In the genomic region with DNA sequence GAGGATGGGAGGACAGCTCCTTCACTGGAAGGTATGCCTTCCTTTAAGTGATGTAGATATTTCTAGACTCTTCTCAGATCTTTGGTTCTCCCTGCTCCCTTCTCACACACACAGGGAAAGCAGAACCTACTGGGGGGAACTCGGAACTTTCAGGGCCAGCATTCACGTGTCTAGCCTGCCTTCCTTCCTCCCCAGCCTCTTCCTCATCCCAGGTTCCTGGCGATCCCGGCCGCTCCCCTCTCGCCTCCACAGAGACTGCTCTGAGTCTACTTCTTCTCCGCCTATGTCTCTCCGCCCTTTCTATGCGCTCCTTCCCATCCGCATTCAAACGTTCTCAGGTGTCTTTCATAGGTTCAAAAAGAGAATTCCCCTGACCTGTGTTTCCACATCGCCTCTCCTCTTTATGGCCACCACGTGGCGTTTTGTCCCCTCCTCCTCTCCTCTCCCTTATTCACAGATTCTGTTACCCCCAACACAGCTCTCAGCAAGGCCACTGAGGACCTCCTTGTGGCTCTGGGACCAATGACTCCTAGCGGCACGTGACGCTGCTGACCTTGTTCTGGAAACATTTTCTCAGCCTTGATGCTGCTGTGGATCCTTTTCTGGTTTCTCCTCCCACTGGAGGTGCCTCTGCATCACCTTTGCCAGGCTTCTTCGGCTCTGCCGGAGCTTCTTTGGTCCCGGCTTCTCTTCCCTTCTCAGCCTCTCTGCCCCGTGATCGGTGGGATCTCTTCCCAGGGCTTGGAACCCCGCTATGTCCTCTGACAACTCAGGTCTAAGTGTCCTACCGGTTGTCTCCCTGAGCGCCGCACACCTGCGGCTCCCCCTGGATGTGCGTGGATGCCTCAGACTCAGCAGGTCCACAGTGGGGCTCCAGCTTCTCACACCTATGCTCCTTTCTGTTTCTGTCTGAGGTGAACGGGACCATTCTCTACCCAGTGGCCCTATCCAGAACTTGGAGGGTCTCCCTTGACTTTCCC, we compare ENCODE assay signal across 19 cellular contexts.
"Had no signal": no experiment of that assay in that cellular context is flagged by ENCODE, and none has a peak within 500 bp of the region (broad histone marks: within the 10 kb centered on the region; RNA-seq: fewer than 3 reads in every experiment).

No MANE protein-coding gene starts in this region.

- H3K36me3 ChIP-seq: ovary, prostate gland, sigmoid colon, transverse colon had no signal

- H3K27me3 ChIP-seq: foreskin keratinocyte, ovary, sigmoid colon, testis, transverse colon had no signal

- H3K9me3 Mint-ChIP-seq: stimulated activated naive CD8-positive, alpha-beta T cell treated with anti-CD3 and anti-CD28 coated beads, Interleukin-15, amount 100 ng/mL, for 72 hours had no signal

- H3K4me1 Mint-ChIP-seq: stimulated activated naive CD8-positive, alpha-beta T cell treated with anti-CD3 and anti-CD28 coated beads, Interleukin-15, amount 100 ng/mL, for 72 hours had no signal

- H3K4me1 ChIP-seq: foreskin keratinocyte, prostate gland, transverse colon had no signal

- H3K36me3 Mint-ChIP-seq: naive B cell; stimulated activated naive B cell treated with anti-CD40 and anti-IgM and Interleukin-4, amounts not matched to agents 10 μg/mL and 1 μg/mL and 100 μg/mL, for 72 hours had no signal

- H3K4me3 Mint-ChIP-seq: nephron progenitor cell; stimulated activated naive B cell treated with anti-CD40 and anti-IgM and Interleukin-4, amounts not matched to agents 10 μg/mL and 1 μg/mL and 100 μg/mL, for 72 hours; stimulated activated naive CD8-positive, alpha-beta T cell treated with anti-CD3 and anti-CD28 coated beads, Interleukin-15, amount 100 ng/mL, for 72 hours had no signal

- H3K27ac Mint-ChIP-seq: nephron progenitor cell; stimulated activated naive B cell treated with anti-CD40 and anti-IgM and Interleukin-4, amounts not matched to agents 10 μg/mL and 1 μg/mL and 100 μg/mL, for 72 hours had no signal

- H3K9me3 ChIP-seq: ovary, prostate gland, sigmoid colon, testis, transverse colon had no signal

- H3K4me3 ChIP-seq: ovary, prostate gland, sigmoid colon, skin epidermis, testis, transverse colon had no signal

- DNase-seq: central memory CD4-positive, alpha-beta T cell; foreskin keratinocyte; hippocampal formation; kidney glomerular epithelial cell; midbrain; naive B cell; nephron progenitor cell; nucleus accumbens; ovary; retina; sigmoid colon; stimulated activated CD4-positive, alpha-beta T cell treated with anti-CD3 and anti-CD28 coated beads, Interleukin-2, amount 100 ng/mL, for 24 hours; stimulated activated CD4-positive, alpha-beta T cell treated with anti-CD3 and anti-CD28 coated beads, Interleukin-4, amount 100 ng/mL, for 4 hours; stimulated activated naive B cell treated with anti-CD40 and anti-IgM and Interleukin-4, amounts not matched to agents 10 μg/mL and 1 μg/mL and 100 μg/mL, for 72 hours; stimulated activated naive CD8-positive, alpha-beta T cell treated with anti-CD3 and anti-CD28 coated beads, Interleukin-15, amount 100 ng/mL, for 72 hours; testis; transverse colon had no signal

- H3K27ac ChIP-seq: foreskin keratinocyte, prostate gland, testis had no signal

- ATAC-seq: foreskin keratinocyte; stimulated activated naive B cell treated with anti-CD40 and anti-IgM and Interleukin-4, amounts not matched to agents 10 μg/mL and 1 μg/mL and 100 μg/mL, for 72 hours; stimulated activated naive CD8-positive, alpha-beta T cell treated with anti-CD3 and anti-CD28 coated beads, Interleukin-15, amount 100 ng/mL, for 72 hours had no signal
